In genomic region chr1:64183380-64183984, GRCh38 we compare ENCODE assay signal across 2 cellular contexts.
TF ChIP-seq lines count a peak whose summit lies in the region.

No MANE protein-coding gene starts in this region.

TF ChIP-seq in IMR-90, 13 proteins besides CTCF, POLR2A, EP300 and RAD21 (continued from another document):
- TF ChIP-seq ELK1 (IDR thresholded peaks at IDR 0.05; ENCODE audit: borderline replicate concordance, low read depth, low read length) (no peak), MXI1 (IDR thresholded peaks at IDR 0.05; ENCODE audit: borderline replicate concordance, low read depth, low read length) (no peak), BHLHE40 (IDR thresholded peaks at IDR 0.05; ENCODE audit: low read depth, low read length) (no peak)

TF ChIP-seq in SK-N-SH treated with all-trans-retinoic acid at 6 μM for 48 hours, 23 proteins besides CTCF, POLR2A, EP300 and RAD21 (continued from another document):
- TF ChIP-seq TSHZ2 (CRISPR knock-in tag; IDR thresholded peaks at IDR 0.05) = 0 out of 2 replicates have a peak, but pooled peaks have one; percentile 67
- 0 out of 2 replicates have a peak, but pooled peaks have one; percentile 18 for TF ChIP-seq ZNF8 (CRISPR knock-in tag; IDR thresholded peaks at IDR 0.05)
- no peak for TF ChIP-seq BACH2 (CRISPR knock-in tag; IDR thresholded peaks at IDR 0.05; ENCODE audit: borderline replicate concordance)
- no peak for TF ChIP-seq GLIS3 (CRISPR knock-in tag; IDR thresholded peaks at IDR 0.05)
- TF ChIP-seq RARB (CRISPR knock-in tag; IDR thresholded peaks at IDR 0.05) = no peak
- no peak for TF ChIP-seq ARNTL (CRISPR knock-in tag; IDR thresholded peaks at IDR 0.05; ENCODE audit: borderline replicate concordance, low read depth)
- peak; percentile 86; the same call in 1 of the 2 replicates for TF ChIP-seq SNAI2 (CRISPR knock-in tag; IDR thresholded peaks at IDR 0.05)
- no peak for TF ChIP-seq TOX (CRISPR knock-in tag; IDR thresholded peaks at IDR 0.05; ENCODE audit: borderline replicate concordance)
- TF ChIP-seq ZNF70 (CRISPR knock-in tag; IDR thresholded peaks at IDR 0.05) = no peak
- no peak for TF ChIP-seq PATZ1 (CRISPR knock-in tag; IDR thresholded peaks at IDR 0.05; ENCODE audit: borderline replicate concordance)
- TF ChIP-seq ESRRG (CRISPR knock-in tag; IDR thresholded peaks at IDR 0.05) = no peak
- no peak for TF ChIP-seq ZFP3 (CRISPR knock-in tag; IDR thresholded peaks at IDR 0.05)
- TF ChIP-seq ISL1 (CRISPR knock-in tag; IDR thresholded peaks at IDR 0.05) = no peak
- no peak for TF ChIP-seq ZC3H10 (CRISPR knock-in tag; IDR thresholded peaks at IDR 0.05)
- TF ChIP-seq POU6F1 (CRISPR knock-in tag; IDR thresholded peaks at IDR 0.05; ENCODE audit: borderline replicate concordance, low read depth) = no peak
- TF ChIP-seq CSDC2 (CRISPR knock-in tag; IDR thresholded peaks at IDR 0.05) = no peak
- no peak for TF ChIP-seq ZNF565 (CRISPR knock-in tag; conservative IDR thresholded peaks at IDR 0.05; ENCODE audit: low read depth)
- TF ChIP-seq ZFP30 (CRISPR knock-in tag; IDR thresholded peaks at IDR 0.05) = no peak
- no peak for TF ChIP-seq OSR1 (CRISPR knock-in tag; IDR thresholded peaks at IDR 0.05)
- no peak for TF ChIP-seq CREB5 (CRISPR knock-in tag; IDR thresholded peaks at IDR 0.05; ENCODE audit: low read depth)
- TF ChIP-seq PPARA (CRISPR knock-in tag; IDR thresholded peaks at IDR 0.05; ENCODE audit: borderline replicate concordance) = 0 out of 2 replicates have a peak, but pooled peaks have one; percentile 21
